In the genomic region with DNA sequence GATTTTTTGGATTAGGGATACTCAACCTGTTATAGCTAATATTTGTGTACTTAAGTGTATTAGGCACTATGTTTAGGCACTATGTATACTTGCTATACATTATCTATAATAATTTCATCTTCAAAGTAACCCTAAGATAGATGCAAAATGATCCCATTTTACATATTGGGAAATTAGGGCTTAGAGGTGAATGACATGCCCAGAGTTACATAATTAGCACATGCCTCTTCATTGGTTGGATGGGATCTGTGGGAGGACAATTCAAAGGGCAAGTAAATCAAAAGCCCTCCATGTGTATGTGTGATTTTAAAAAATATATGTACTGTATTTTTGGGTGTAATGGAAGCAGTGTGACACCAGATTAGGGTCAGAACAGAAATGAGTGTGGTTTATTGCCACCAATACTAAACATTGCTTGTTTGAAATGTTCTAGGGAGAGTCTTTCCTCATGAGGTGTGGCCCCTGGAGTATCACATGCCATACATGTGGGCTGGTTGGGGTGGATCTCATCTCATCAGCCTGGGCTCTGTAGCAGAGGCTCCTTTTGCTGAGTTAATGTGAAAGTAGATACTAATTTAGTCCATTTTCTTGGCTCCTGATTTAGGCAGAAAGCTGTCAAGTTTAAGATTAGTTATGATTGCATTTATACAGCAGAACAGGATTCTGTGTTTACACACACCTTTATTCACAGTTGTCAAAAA, we compare ENCODE assay signal across 13 cellular contexts. TPM values are rescaled to one million over a fixed set of nuclear protein-coding genes. Genes with fewer than 3 reads are reported as not detected.
DNase-seq lines count a peak whose midpoint lies in the region; ATAC-seq, FAIRE-seq and TF ChIP-seq lines count a peak whose summit lies in the region.
"Had no signal": no experiment of that assay in that cellular context is flagged by ENCODE, and none has a peak within 500 bp of the region (broad histone marks: within the 10 kb centered on the region; RNA-seq: fewer than 3 reads in every experiment).

No MANE protein-coding gene starts in this region.

- peak overlapping the region; percentile 4 for H3K27ac Mint-ChIP-seq in activated T-cell treated with anti-CD3 and anti-CD28 coated beads, Interleukin-2, amount 50 U/mL, for 24 hours
- H3K27ac Mint-ChIP-seq: HFFc6 had no signal

- no peak for TF ChIP-seq CTCF in pancreas (IDR thresholded peaks at IDR 0.05)

- H3K27ac ChIP-seq in small intestine (ENCODE audit: low read depth in 1 of 2, low read length in 1 of 2) (no peak overlapping the region), pancreas (no peak overlapping the region)
- H3K27ac ChIP-seq: PC-9 had no signal

- intact Hi-C loops in pancreas (cut with DNase I) = no loop called here

- FAIRE-seq in H54 (lab: Jason Lieb, UNC) (peak; percentile 52), small intestine (lab: Jason Lieb, UNC) (no peak), pancreas (lab: Jason Lieb, UNC) (no peak)

- TF ChIP-seq POLR2A in H54 (IDR thresholded peaks at IDR 0.05; ENCODE audit: low read depth, low read length) = no peak

- no peaks in the 10 kb centered on the region for H3K9me3 Mint-ChIP-seq in activated T-cell treated with anti-CD3 and anti-CD28 coated beads, Interleukin-2, amount 50 U/mL, for 24 hours
- H3K9me3 Mint-ChIP-seq: HFFc6 had no signal

- no peak overlapping the region for H3K4me3 Mint-ChIP-seq in activated T-cell treated with anti-CD3 and anti-CD28 coated beads, Interleukin-2, amount 50 U/mL, for 24 hours
- H3K4me3 Mint-ChIP-seq: HFFc6 had no signal

- H3K36me3 ChIP-seq in small intestine (ENCODE audit: control insufficient read depth in 2 of 2, insufficient read depth in 2 of 2, low read length in 2 of 2) (peaks cover 0 to 2% of the 10 kb centered on the region in 2 donors), pancreas (no peaks in the 10 kb centered on the region)

- no peak for DNase-seq in activated T-cell treated with anti-CD3 and anti-CD28 coated beads, Interleukin-2, amount 50 U/mL, for 24 hours
- DNase-seq in activated T-cell treated with anti-CD3 and anti-CD28 coated beads, Interleukin-2, amount 50 U/mL, for 1 hour = no peak
- DNase-seq in H54 (ENCODE audit: insufficient read length, low spot score) (no peak), small intestine (peak; percentile 25), NCI-H1417 (lab: John Stamatoyannopoulos, UW) (no peak), pancreas (no peak), kidney glomerular epithelial cell (lab: John Stamatoyannopoulos, UW) (no peak)
- DNase-seq: ACHN, GDM1, HFFc6, NCI-H1092, PC-9 had no signal

- peaks cover 55% of the 10 kb centered on the region for H3K4me1 Mint-ChIP-seq in activated T-cell treated with anti-CD3 and anti-CD28 coated beads, Interleukin-2, amount 50 U/mL, for 24 hours (ENCODE audit: low read depth)

- peaks cover 36% of the 10 kb centered on the region for H3K36me3 Mint-ChIP-seq in activated T-cell treated with anti-CD3 and anti-CD28 coated beads, Interleukin-2, amount 50 U/mL, for 24 hours (ENCODE audit: low read depth)

- H3K4me1 ChIP-seq in small intestine (ENCODE audit: control insufficient read depth in 2 of 2, insufficient read depth in 1 of 2, low read depth in 1 of 2, low read length in 1 of 2) (peaks cover 3 to 6% of the 10 kb centered on the region in 2 donors), pancreas (peaks cover 0 to 16% (median 14%) of the 10 kb centered on the region in 3 donors)

- H3K27me3 ChIP-seq in small intestine (ENCODE audit: control insufficient read depth in 2 of 2, insufficient read depth in 2 of 2, low read length in 2 of 2) = no peaks in the 10 kb centered on the region
- no peaks in the 10 kb centered on the region for H3K27me3 ChIP-seq in pancreas

- no peaks in the 10 kb centered on the region for H3K27me3 Mint-ChIP-seq in activated T-cell treated with anti-CD3 and anti-CD28 coated beads, Interleukin-2, amount 50 U/mL, for 24 hours

- H3K4me3 ChIP-seq in small intestine (ENCODE audit: low read depth in 1 of 2, low read length in 2 of 2) (no peak overlapping the region), pancreas (no peak overlapping the region)
- H3K4me3 ChIP-seq: PC-9 had no signal

- ATAC-seq in HG03469 (IDR thresholded peaks at IDR 0.05; ENCODE audit: unreplicated experiment) (peak; percentile 89), pancreas (no peak)

- H3K9me3 ChIP-seq in small intestine (ENCODE audit: control insufficient read depth, low read depth) = no peaks in the 10 kb centered on the region
- H3K9me3 ChIP-seq in pancreas = no peaks in the 10 kb centered on the region

RNA-seq across cellular contexts. Expression of a gene that starts 5.5 kb away (rescaled TPM):
- polyA plus RNA-seq in small intestine (10 to 100 TPM; 14.1 to 35.7 (median 22.1) TPM), pancreas (10 to 100 TPM in 1 of 2 donors, 1 to 10 TPM in 1; 4.7 to 10.0 TPM)
- total RNA-seq in pancreas = 1 to 10 TPM; 3.9 to 6.9 (median 5.6) TPM

RNA-seq across cellular contexts. Expression of a gene that starts 6.0 kb away (rescaled TPM):
- polyA plus RNA-seq in small intestine = 10 to 100 TPM; 12.5 to 28.0 (median 21.9) TPM
- 1 to 10 TPM; 3.7 to 9.7 (median 5.9) TPM for total RNA-seq in pancreas
- 1 to 10 TPM; 1.9 to 5.0 TPM for polyA plus RNA-seq in pancreas
